ENCODE assay signal across 21 cellular contexts in the genomic region with DNA sequence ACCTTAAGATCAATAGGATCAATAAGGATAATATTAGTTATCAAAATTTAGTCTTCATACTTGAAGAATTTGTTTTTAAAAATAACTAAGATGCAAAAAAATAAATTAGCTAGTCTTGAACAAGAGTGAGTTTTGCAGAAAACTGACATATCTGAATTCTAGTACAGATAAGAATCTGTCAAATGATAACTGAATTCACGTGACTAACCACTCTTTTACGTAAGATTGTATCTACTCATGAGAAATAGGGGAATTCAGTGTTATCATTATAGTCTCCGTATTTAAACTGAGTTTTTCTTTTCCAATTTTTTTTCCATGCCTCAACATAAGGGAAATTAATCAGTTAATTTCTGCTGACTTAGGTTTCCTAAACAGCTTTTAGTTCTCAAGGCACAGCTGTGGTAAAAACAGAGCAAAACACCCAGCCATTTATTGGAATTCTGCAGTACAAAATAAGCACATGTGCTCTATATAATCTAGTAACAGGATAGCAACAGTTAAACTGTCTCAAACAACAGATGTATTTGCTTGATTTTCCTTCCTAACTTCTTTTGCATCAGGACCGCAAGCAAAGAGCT. TPM values are rescaled to one million over a fixed set of nuclear protein-coding genes. Genes with fewer than 3 reads are reported as not detected.
DNase-seq lines count a peak whose midpoint lies in the region; ATAC-seq and TF ChIP-seq lines count a peak whose summit lies in the region.
"Had no signal": no experiment of that assay in that cellular context is flagged by ENCODE, and none has a peak within 500 bp of the region (broad histone marks: within the 10 kb centered on the region; RNA-seq: fewer than 3 reads in every experiment).

No MANE protein-coding gene starts in this region.

- no peaks in the 10 kb centered on the region for H3K27me3 ChIP-seq in tibial artery

- H3K27ac ChIP-seq in coronary artery (peak overlapping the region; percentile 33 to 60), tibial artery (peak overlapping the region; percentile 79 to 85)
- H3K27ac ChIP-seq: C4-2B, HL-60 had no signal

- no peaks in the 10 kb centered on the region for H3K9me3 Mint-ChIP-seq in nephron progenitor cell
- H3K9me3 Mint-ChIP-seq: activated T-cell treated with anti-CD3 and anti-CD28 coated beads, Interleukin-2, amount 50 U/mL, for 4 hours; dendritic cell treated with granulocyte-macrophage colony-stimulating factor and Interleukin-4, amounts not matched to agents 40 ng/mL and 50 ng/mL, for 4 days; memory B cell had no signal

- peaks cover 12% of the 10 kb centered on the region for H3K36me3 Mint-ChIP-seq in T-helper 17 cell (ENCODE audit: low read depth)
- peaks cover 32% of the 10 kb centered on the region for H3K36me3 Mint-ChIP-seq in nephron progenitor cell (ENCODE audit: low read depth)
- H3K36me3 Mint-ChIP-seq: memory B cell, naive B cell had no signal

- peaks cover 0 to 94% (median 56%) of the 10 kb centered on the region in 4 donors for H3K4me1 ChIP-seq in tibial artery

- TF ChIP-seq CTCF in coronary artery (IDR thresholded peaks at IDR 0.05) (no peak), nephron progenitor cell (IDR thresholded peaks at IDR 0.05) (no peak), tibial artery (IDR thresholded peaks at IDR 0.05) (no peak)

- H3K27ac Mint-ChIP-seq in T-helper 17 cell (no peak overlapping the region), nephron progenitor cell (peak overlapping the region; percentile 47)
- H3K27ac Mint-ChIP-seq: dendritic cell treated with granulocyte-macrophage colony-stimulating factor and Interleukin-4, amounts not matched to agents 40 ng/mL and 50 ng/mL, for 4 days; memory B cell; naive B cell; stimulated activated naive CD8-positive, alpha-beta T cell treated with anti-CD3 and anti-CD28 coated beads, Interleukin-15, amount 100 ng/mL, for 72 hours; T-helper 2 cell treated with Interferon-gamma antibody and Interleukin-4, amounts not matched to agents 5 μg/mL and 100 μg/mL, for 36 hours had no signal

- H3K9me3 ChIP-seq in T-helper 17 cell (ENCODE audit: control insufficient read depth, low read length, poor library complexity, severe bottlenecking), result no peaks in the 10 kb centered on the region
- no peaks in the 10 kb centered on the region for H3K9me3 ChIP-seq in tibial artery

- H3K4me3 ChIP-seq in coronary artery, result peak overlapping the region; percentile 52
- H3K4me3 ChIP-seq in tibial artery, result peak overlapping the region in 1 of 2 donors; percentile 25

- peaks cover 30 to 34% (median 33%) of the 10 kb centered on the region in 3 donors for H3K36me3 ChIP-seq in tibial artery

- DNase-seq in T-helper 17 cell (no peak), coronary artery (ENCODE audit: low spot score) (no peak), nephron progenitor cell (no peak), tibial artery (no peak), NCI-H2029 treated with DMSO at 0.1 percent for 48 hours (lab: John Stamatoyannopoulos, UW) (no peak), AG08396 (ENCODE audit: low spot score) (no peak)
- DNase-seq: activated CD4-positive, alpha-beta T cell treated with anti-CD3 and anti-CD28 coated beads for 48 hours; activated T-cell treated with anti-CD3 and anti-CD28 coated beads, Interleukin-2, amount 50 U/mL, for 4 hours; naive B cell; NCI-H1048; NCI-H187; NCI-H226; NCI-H774; stimulated activated naive CD8-positive, alpha-beta T cell treated with anti-CD3 and anti-CD28 coated beads, Interleukin-15, amount 100 ng/mL, for 72 hours had no signal

- ATAC-seq in T-helper 17 cell (peak; percentile 55), HG03521 (IDR thresholded peaks at IDR 0.05; ENCODE audit: unreplicated experiment) (no peak)
- ATAC-seq: activated T-cell treated with anti-CD3 and anti-CD28 coated beads, Interleukin-2, amount 50 U/mL, for 4 hours; sciatic nerve; stimulated activated naive CD8-positive, alpha-beta T cell treated with anti-CD3 and anti-CD28 coated beads, Interleukin-15, amount 100 ng/mL, for 72 hours had no signal

- intact Hi-C loops in tibial artery (cut with DNase I; ENCODE audit: low total_unique reads), result no loop called here

- peaks cover 29% of the 10 kb centered on the region for H3K4me1 Mint-ChIP-seq in T-helper 17 cell
- peaks cover 32% of the 10 kb centered on the region for H3K4me1 Mint-ChIP-seq in nephron progenitor cell

- H3K27me3 Mint-ChIP-seq in T-helper 17 cell (no peaks in the 10 kb centered on the region), nephron progenitor cell (ENCODE audit: low read depth, poor library complexity) (peaks cover under 1% of the 10 kb centered on the region)
- H3K27me3 Mint-ChIP-seq: dendritic cell treated with granulocyte-macrophage colony-stimulating factor and Interleukin-4, amounts not matched to agents 40 ng/mL and 50 ng/mL, for 4 days; stimulated activated naive CD8-positive, alpha-beta T cell treated with anti-CD3 and anti-CD28 coated beads, Interleukin-15, amount 100 ng/mL, for 72 hours had no signal

- H3K4me3 Mint-ChIP-seq in T-helper 17 cell, result no peak overlapping the region
- H3K4me3 Mint-ChIP-seq in nephron progenitor cell, result no peak overlapping the region
- H3K4me3 Mint-ChIP-seq: activated T-cell treated with anti-CD3 and anti-CD28 coated beads, Interleukin-2, amount 50 U/mL, for 4 hours; dendritic cell treated with granulocyte-macrophage colony-stimulating factor and Interleukin-4, amounts not matched to agents 40 ng/mL and 50 ng/mL, for 4 days; memory B cell; naive B cell; stimulated activated naive CD8-positive, alpha-beta T cell treated with anti-CD3 and anti-CD28 coated beads, Interleukin-15, amount 100 ng/mL, for 72 hours; T-helper 2 cell treated with Interferon-gamma antibody and Interleukin-4, amounts not matched to agents 5 μg/mL and 100 μg/mL, for 36 hours had no signal

RNA-seq across cellular contexts. Expression of gene SLC40A1, which starts 19.1 kb away (rescaled TPM):
- total RNA-seq in T-helper 17 cell, result 10 to 100 TPM; 30.9 to 92.7 TPM
